Comparison of ENCODE assay signal across 10 cellular contexts in the genomic region with DNA sequence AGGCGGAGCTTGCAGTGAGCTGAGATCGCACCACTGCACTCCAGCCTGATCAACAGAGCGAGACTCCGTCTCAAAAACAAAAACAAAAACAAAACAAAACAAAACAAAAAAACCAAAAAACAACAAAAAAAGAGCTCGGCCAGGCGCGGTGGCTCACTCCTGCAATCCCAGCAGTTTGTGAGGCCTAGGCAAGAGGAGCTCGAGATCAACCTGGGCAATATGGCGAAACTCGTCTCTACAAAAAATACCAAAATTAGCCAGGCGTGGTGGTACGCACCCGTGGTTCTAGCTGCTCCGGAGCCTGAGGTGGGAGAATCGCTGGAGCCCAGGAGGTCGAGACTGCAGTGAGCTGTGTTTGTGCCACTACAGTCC.
DNase-seq lines count a peak whose midpoint lies in the region; ATAC-seq and TF ChIP-seq lines count a peak whose summit lies in the region.
"Had no signal": no experiment of that assay in that cellular context is flagged by ENCODE, and none has a peak within 500 bp of the region (broad histone marks: within the 10 kb centered on the region; RNA-seq: fewer than 3 reads in every experiment).

No MANE protein-coding gene starts in this region.

- H3K27me3 Mint-ChIP-seq in activated naive CD8-positive, alpha-beta T cell: no peaks in the 10 kb centered on the region

- H3K9me3 ChIP-seq in BLaER1 (no peaks in the 10 kb centered on the region), mucosa of rectum (ENCODE audit: control insufficient read depth in 2 of 2, low read length in 2 of 2) (no peaks in the 10 kb centered on the region)

- no peaks in the 10 kb centered on the region for H3K27me3 ChIP-seq in BLaER1
- H3K27me3 ChIP-seq in mucosa of rectum (ENCODE audit: control insufficient read depth in 2 of 2, insufficient read depth in 2 of 2, low read length in 2 of 2): no peaks in the 10 kb centered on the region

- DNase-seq in HFF-Myc (ENCODE audit: extremely low read depth, low read depth): no peak
- no peak for DNase-seq in EL
- no peak for DNase-seq in SIG-M5 treated with dmso at 0.1 percent for 504 hours (lab: John Stamatoyannopoulos, UW; ENCODE audit: unreplicated experiment)
- no peak for DNase-seq in OCI-M1 (lab: John Stamatoyannopoulos, UW)
- DNase-seq: GDM1, SW 1271 had no signal

- peak overlapping the region; percentile 68 for H3K4me3 ChIP-seq in BLaER1
- H3K4me3 ChIP-seq in HFF-Myc (replicated peaks; ENCODE audit: low read depth, low read length): peak overlapping the region; percentile 48
- H3K4me3 ChIP-seq in mucosa of rectum (ENCODE audit: low read length in 2 of 2): peak overlapping the region; percentile 55 to 57

- H3K9ac ChIP-seq in BLaER1: peak overlapping the region; percentile 82
- no peak overlapping the region for H3K9ac ChIP-seq in mucosa of rectum (ENCODE audit: low read depth in 1 of 2, low read length in 2 of 2)

- H3K27ac Mint-ChIP-seq in activated naive CD8-positive, alpha-beta T cell: peak overlapping the region; percentile 97

- H3K9me3 Mint-ChIP-seq in activated naive CD8-positive, alpha-beta T cell (ENCODE audit: low read depth): no peaks in the 10 kb centered on the region

- H3K4me2 ChIP-seq in BLaER1: peak overlapping the region; percentile 73

- peaks cover 48% of the 10 kb centered on the region for H3K4me1 ChIP-seq in BLaER1
- H3K4me1 ChIP-seq in mucosa of rectum (ENCODE audit: control insufficient read depth in 2 of 2, insufficient read depth in 2 of 2, low read length in 2 of 2): peaks cover 9 to 10% of the 10 kb centered on the region in 2 donors

- H3K36me3 ChIP-seq in BLaER1: no peaks in the 10 kb centered on the region
- no peaks in the 10 kb centered on the region for H3K36me3 ChIP-seq in mucosa of rectum (ENCODE audit: control insufficient read depth in 2 of 2, insufficient read depth in 2 of 2, low read length in 2 of 2)

- H3K4me3 Mint-ChIP-seq in activated naive CD8-positive, alpha-beta T cell: peak overlapping the region; percentile 94

- H3K27ac ChIP-seq in BLaER1: peak overlapping the region; percentile 85
- H3K27ac ChIP-seq in mucosa of rectum (ENCODE audit: low read depth in 2 of 2, low read length in 2 of 2): no peak overlapping the region

- H3K4me1 Mint-ChIP-seq in activated naive CD8-positive, alpha-beta T cell (ENCODE audit: low read depth): peaks cover 38% of the 10 kb centered on the region

- no peak for ATAC-seq in HG03432 (IDR thresholded peaks at IDR 0.05; ENCODE audit: unreplicated experiment)

- H3K36me3 Mint-ChIP-seq in activated naive CD8-positive, alpha-beta T cell: no peaks in the 10 kb centered on the region

- TF ChIP-seq CTCF in HFF-Myc (IDR thresholded peaks at IDR 0.05; ENCODE audit: low read depth, low read length, missing control alignments): no peak

- no peaks in the 10 kb centered on the region for H4K20me1 ChIP-seq in BLaER1
